In the genomic region with DNA sequence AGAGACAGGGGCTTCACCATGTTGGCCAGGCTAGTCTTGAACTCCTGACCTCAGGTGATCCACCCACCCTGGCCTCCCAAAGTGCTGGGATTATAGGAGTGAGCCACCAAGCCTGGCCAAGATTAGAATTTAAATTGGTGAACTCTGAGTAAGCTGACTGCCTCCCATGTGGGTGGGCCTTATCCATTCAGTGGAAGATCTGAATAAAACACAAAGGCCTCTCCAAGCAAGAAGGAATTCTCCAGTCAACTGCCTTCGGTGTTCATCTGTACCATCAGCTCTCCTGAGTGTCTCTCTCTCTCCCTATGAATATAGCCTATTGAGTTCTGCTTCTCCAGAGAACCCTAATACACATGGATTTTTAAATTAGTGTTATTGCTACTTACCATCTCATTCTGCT, we compare ENCODE assay signal across 1 cellular context.
TF ChIP-seq lines count a peak whose summit lies in the region.

No MANE protein-coding gene starts in this region.

TF ChIP-seq in IMR-90, 13 proteins besides CTCF, POLR2A, EP300 and RAD21:
- no peak for TF ChIP-seq CHD1 (IDR thresholded peaks at IDR 0.05; ENCODE audit: low read depth, low read length)
- no peak for TF ChIP-seq FOS (IDR thresholded peaks at IDR 0.05; ENCODE audit: low read depth, low read length)
- no peak for TF ChIP-seq MAZ (IDR thresholded peaks at IDR 0.05; ENCODE audit: borderline replicate concordance, low read depth, low read length)
- no peak for TF ChIP-seq NFE2L2 (IDR thresholded peaks at IDR 0.05; ENCODE audit: low read depth, low read length)
- no peak for TF ChIP-seq CEBPB (IDR thresholded peaks at IDR 0.05; ENCODE audit: low read depth, low read length)
- TF ChIP-seq SMC3 (IDR thresholded peaks at IDR 0.05; ENCODE audit: low read depth, low read length) = no peak
- TF ChIP-seq RFX5 (IDR thresholded peaks at IDR 0.05; ENCODE audit: low read depth, low read length) = no peak
- TF ChIP-seq MXI1 (IDR thresholded peaks at IDR 0.05; ENCODE audit: borderline replicate concordance, low read depth, low read length) = no peak
- TF ChIP-seq MAFK (IDR thresholded peaks at IDR 0.05; ENCODE audit: low read depth, low read length) = no peak
- TF ChIP-seq, protein P1, sequence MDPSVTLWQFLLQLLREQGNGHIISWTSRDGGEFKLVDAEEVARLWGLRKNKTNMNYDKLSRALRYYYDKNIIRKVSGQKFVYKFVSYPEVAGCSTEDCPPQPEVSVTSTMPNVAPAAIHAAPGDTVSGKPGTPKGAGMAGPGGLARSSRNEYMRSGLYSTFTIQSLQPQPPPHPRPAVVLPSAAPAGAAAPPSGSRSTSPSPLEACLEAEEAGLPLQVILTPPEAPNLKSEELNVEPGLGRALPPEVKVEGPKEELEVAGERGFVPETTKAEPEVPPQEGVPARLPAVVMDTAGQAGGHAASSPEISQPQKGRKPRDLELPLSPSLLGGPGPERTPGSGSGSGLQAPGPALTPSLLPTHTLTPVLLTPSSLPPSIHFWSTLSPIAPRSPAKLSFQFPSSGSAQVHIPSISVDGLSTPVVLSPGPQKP (IDR thresholded peaks at IDR 0.05; ENCODE audit: borderline replicate concordance, low read depth, low read length) = no peak
- TF ChIP-seq BHLHE40 (IDR thresholded peaks at IDR 0.05; ENCODE audit: low read depth, low read length) = no peak
- TF ChIP-seq, protein P2, sequence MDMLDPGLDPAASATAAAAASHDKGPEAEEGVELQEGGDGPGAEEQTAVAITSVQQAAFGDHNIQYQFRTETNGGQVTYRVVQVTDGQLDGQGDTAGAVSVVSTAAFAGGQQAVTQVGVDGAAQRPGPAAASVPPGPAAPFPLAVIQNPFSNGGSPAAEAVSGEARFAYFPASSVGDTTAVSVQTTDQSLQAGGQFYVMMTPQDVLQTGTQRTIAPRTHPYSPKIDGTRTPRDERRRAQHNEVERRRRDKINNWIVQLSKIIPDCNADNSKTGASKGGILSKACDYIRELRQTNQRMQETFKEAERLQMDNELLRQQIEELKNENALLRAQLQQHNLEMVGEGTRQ (IDR thresholded peaks at IDR 0.05; ENCODE audit: low read depth, low read length) = no peak
- TF ChIP-seq RCOR1 (IDR thresholded peaks at IDR 0.05; ENCODE audit: insufficient replicate concordance, low read length) = no peak
TF ChIP-seq in IMR-90: peak in this region for 0.
